In genomic region chr6:111845441-111845871, GRCh38 we compare ENCODE assay signal across 9 cellular contexts. TPM values are rescaled to one million over a fixed set of nuclear protein-coding genes. Genes with fewer than 3 reads are reported as not detected.
DNase-seq lines count a peak whose midpoint lies in the region; ATAC-seq and TF ChIP-seq lines count a peak whose summit lies in the region.
"Had no signal": no experiment of that assay in that cellular context is flagged by ENCODE, and none has a peak within 500 bp of the region (broad histone marks: within the 10 kb centered on the region; RNA-seq: fewer than 3 reads in every experiment).

No MANE protein-coding gene starts in this region.

- H3K27me3 ChIP-seq in KMS-11 (ENCODE audit: insufficient read depth, low read depth) = no peaks in the 10 kb centered on the region
- H3K27me3 ChIP-seq in lung (ENCODE audit: control insufficient read depth, insufficient read depth) = no peaks in the 10 kb centered on the region

- H3K4me2 ChIP-seq in KMS-11 = peak overlapping the region; percentile 81

- no peak overlapping the region for H3K4me3 Mint-ChIP-seq in MCF 10A (ENCODE audit: unreplicated experiment)

- H3K4me1 ChIP-seq in KMS-11 (ENCODE audit: low read depth, poor library complexity, severe bottlenecking) = peaks cover 76% of the 10 kb centered on the region
- H3K4me1 ChIP-seq in lung (ENCODE audit: control insufficient read depth in 2 of 2, insufficient read depth in 2 of 2, low read length in 2 of 2) = peaks cover 22 to 33% of the 10 kb centered on the region in 2 donors

- 66 to 71% methylated on average over 8 of the region's 8 CpGs for WGBS in lung, 2 donors

- intact Hi-C loops in MCF 10A (cut with micrococcal nuclease) = no loop called here

- peaks cover 12% of the 10 kb centered on the region; the same call in 1 of the 2 replicates for H3K79me2 ChIP-seq in KMS-11 (ENCODE audit: insufficient read depth, low read depth)

- H3K27me3 Mint-ChIP-seq in MCF 10A (ENCODE audit: insufficient read depth, unreplicated experiment) = no peaks in the 10 kb centered on the region

- DNase-seq in lung (ENCODE audit: low spot score) = no peak
- DNase-seq in hypothalamus (lab: John Stamatoyannopoulos, UW) = no peak
- no peak for DNase-seq in activated CD4-positive, alpha-beta T cell treated with anti-CD3 and anti-CD28 coated beads, Interleukin-2, amount 50 U/mL, for 1 hour
- DNase-seq in MCF 10A (ENCODE audit: unreplicated experiment) = no peak
- DNase-seq in LoVo (ENCODE audit: low spot score) = no peak
- DNase-seq: GM23248 had no signal

- H2AFZ ChIP-seq in KMS-11 (ENCODE audit: low read depth) = no peak overlapping the region
- H2AFZ ChIP-seq: GM23248 had no signal

- ATAC-seq in GM18517 (IDR thresholded peaks at IDR 0.05; ENCODE audit: unreplicated experiment) (peak; percentile 48), GM21619 (IDR thresholded peaks at IDR 0.05; ENCODE audit: unreplicated experiment) (peak; percentile 74), lung (ENCODE audit: insufficient read depth, low FRiP score) (peak; percentile 29)

- H3K9me3 ChIP-seq in lung (ENCODE audit: control insufficient read depth in 2 of 2, insufficient read depth in 1 of 2, low read length in 1 of 2) = no peaks in the 10 kb centered on the region

- CTCF ChIA-PET in MCF 10A (lab: Yijun Ruan, JAX) = no interaction called here

- peak overlapping the region; percentile 59; the same call in 1 of the 2 replicates for H3K9ac ChIP-seq in KMS-11
- H3K9ac ChIP-seq: GM23248 had no signal

- H3K27ac ChIP-seq in KMS-11 = peak overlapping the region; percentile 95
- H3K27ac ChIP-seq in lung (ENCODE audit: low read depth in 1 of 2, low read length in 1 of 2) = peak overlapping the region in 1 of 2 donors; percentile 61
- H3K27ac ChIP-seq: GM23248 had no signal

- no TSS peak for BruUV-seq in MCF 10A (replicated peaks; lab: Mats Ljungman, UMichigan)

- POLR2A ChIA-PET in MCF 10A (lab: Yijun Ruan, JAX) = no interaction called here

- no peaks in the 10 kb centered on the region for H3K36me3 ChIP-seq in KMS-11 (ENCODE audit: insufficient read depth)
- no peaks in the 10 kb centered on the region for H3K36me3 ChIP-seq in lung (ENCODE audit: control insufficient read depth in 2 of 2, insufficient read depth in 2 of 2, low read length in 2 of 2)

- TF ChIP-seq CTCF in KMS-11 (conservative IDR thresholded peaks at IDR 0.05; ENCODE audit: low read depth, low read length) = no peak
- no peak for TF ChIP-seq CTCF in lung (IDR thresholded peaks at IDR 0.05; ENCODE audit: control extremely low read depth, extremely low read depth)
- TF ChIP-seq CTCF in MCF 10A (IDR thresholded peaks at IDR 0.05; ENCODE audit: unreplicated experiment) = no peak

- H4K20me1 ChIP-seq in KMS-11 (ENCODE audit: insufficient read depth) = no peaks in the 10 kb centered on the region

- H3K27ac Mint-ChIP-seq in MCF 10A (ENCODE audit: low read depth, unreplicated experiment) = no peak overlapping the region

- no peaks in the 10 kb centered on the region for H3K36me3 Mint-ChIP-seq in MCF 10A (ENCODE audit: insufficient read depth, unreplicated experiment)

- no peak overlapping the region for H3K4me3 ChIP-seq in KMS-11 (IDR thresholded peaks at IDR 0.05; ENCODE audit: insufficient read depth, low read depth, low read length)
- H3K4me3 ChIP-seq in lung = no peak overlapping the region
- H3K4me3 ChIP-seq: GM23248 had no signal

- H3K4me1 Mint-ChIP-seq in MCF 10A (ENCODE audit: insufficient read depth, unreplicated experiment) = peaks cover 8% of the 10 kb centered on the region

- no peaks in the 10 kb centered on the region for H3K9me3 Mint-ChIP-seq in MCF 10A (ENCODE audit: unreplicated experiment)

RNA-seq across cellular contexts. Expression of gene FYN, which starts 27.8 kb away (rescaled TPM):
- total RNA-seq in lung = 100 to 1,000 TPM in 1 of 2 donors, 10 to 100 TPM in 1; 90.8 to 157 TPM
- 10 to 100 TPM; 27.3 to 51.1 TPM for polyA plus RNA-seq in lung
- total RNA-seq in MCF 10A (2022) = 37.8 and 53.7 TPM in 2 replicates
